8 cellular contexts compared by ENCODE assay signal in genomic region chr2:32009479-32010256, GRCh38. TPM values are rescaled to one million over a fixed set of nuclear protein-coding genes. Genes with fewer than 3 reads are reported as not detected.
A peak's percentile ranks its signal among the peaks of the same experiment; 100 is the strongest.
DNase-seq lines count a peak whose midpoint lies in the region; ATAC-seq and TF ChIP-seq lines count a peak whose summit lies in the region.

No MANE protein-coding gene starts in this region.

- TF ChIP-seq CTCF in glutamatergic neuron (IDR thresholded peaks at IDR 0.05; ENCODE audit: partially characterized antibody, unreplicated experiment) (no peak), osteocyte (IDR thresholded peaks at IDR 0.05) (no peak), uterus (IDR thresholded peaks at IDR 0.05) (no peak)

- peak overlapping the region; percentile 56 to 82 for H3K4me3 ChIP-seq in uterus

- H3K27ac ChIP-seq in uterus: peak overlapping the region; percentile 75 to 96

- no peaks in the 10 kb centered on the region for H3K36me3 ChIP-seq in uterus

- peaks cover 53% of the 10 kb centered on the region for H3K4me1 Mint-ChIP-seq in activated naive CD4-positive, alpha-beta T cell treated with anti-CD3 and anti-CD28 coated beads for 36 hours (ENCODE audit: low read depth)
- peaks cover 3% of the 10 kb centered on the region for H3K4me1 Mint-ChIP-seq in glutamatergic neuron (ENCODE audit: low read depth, unreplicated experiment)
- H3K4me1 Mint-ChIP-seq in osteocyte (ENCODE audit: unreplicated experiment): peaks cover 41% of the 10 kb centered on the region

- H3K4me1 ChIP-seq in uterus: peaks cover 5 to 16% of the 10 kb centered on the region in 2 donors

- TF ChIP-seq POLR2A in uterus (IDR thresholded peaks at IDR 0.05): no peak

- intact Hi-C loops in activated naive CD4-positive, alpha-beta T cell treated with anti-CD3 and anti-CD28 coated beads for 36 hours (cut with micrococcal nuclease): loop anchor here (1.0 to 2.0 kb wide), 4 partner anchors 12 to 347 kb away; partner anchors contain the start of genes BIRC6 and YIPF4
- intact Hi-C loops in uterus (cut with DNase I; ENCODE audit: low total_unique reads): no loop called here

- ATAC-seq in HG02943 (IDR thresholded peaks at IDR 0.05; ENCODE audit: low read depth, unreplicated experiment): peak; percentile 12

- DNase-seq in SIG-M5 treated with dmso at 0.1 percent for 504 hours (lab: John Stamatoyannopoulos, UW; ENCODE audit: unreplicated experiment) (peak; percentile 44), SIG-M5 (lab: John Stamatoyannopoulos, UW) (no peak), RPMI8226 (peak; percentile 46), glutamatergic neuron (peak; percentile 67), osteocyte (ENCODE audit: extremely low spot score, unreplicated experiment) (peak; percentile 85), uterus (peak; percentile 20 to 27)
- DNase-seq in activated naive CD4-positive, alpha-beta T cell treated with anti-CD3 and anti-CD28 coated beads for 36 hours: peak; percentile 53

- H3K9me3 ChIP-seq in uterus: no peaks in the 10 kb centered on the region

- CTCF ChIA-PET in activated naive CD4-positive, alpha-beta T cell treated with anti-CD3 and anti-CD28 coated beads for 36 hours (lab: Charles Lee): interaction anchor here (0.8 kb wide), 1 partner anchor 11 kb away, joined by 3 read pairs; no protein-coding TSS in a partner anchor

- H3K27ac Mint-ChIP-seq in activated naive CD4-positive, alpha-beta T cell treated with anti-CD3 and anti-CD28 coated beads for 36 hours: peak overlapping the region; percentile 85
- H3K27ac Mint-ChIP-seq in glutamatergic neuron (ENCODE audit: unreplicated experiment) (peak overlapping the region; percentile 94), osteocyte (ENCODE audit: unreplicated experiment) (peak overlapping the region; percentile 89)

- no peaks in the 10 kb centered on the region for H3K27me3 ChIP-seq in uterus

- H3K4me3 Mint-ChIP-seq in activated naive CD4-positive, alpha-beta T cell treated with anti-CD3 and anti-CD28 coated beads for 36 hours: peak overlapping the region; percentile 94
- H3K4me3 Mint-ChIP-seq in glutamatergic neuron (ENCODE audit: unreplicated experiment): peak overlapping the region; percentile 87
- peak overlapping the region; percentile 95 for H3K4me3 Mint-ChIP-seq in osteocyte (ENCODE audit: unreplicated experiment)

- no peaks in the 10 kb centered on the region for H3K9me3 Mint-ChIP-seq in activated naive CD4-positive, alpha-beta T cell treated with anti-CD3 and anti-CD28 coated beads for 36 hours
- H3K9me3 Mint-ChIP-seq in glutamatergic neuron (ENCODE audit: unreplicated experiment): peaks cover 10% of the 10 kb centered on the region
- no peaks in the 10 kb centered on the region for H3K9me3 Mint-ChIP-seq in osteocyte (ENCODE audit: unreplicated experiment)

- peaks cover 8% of the 10 kb centered on the region for H3K36me3 Mint-ChIP-seq in activated naive CD4-positive, alpha-beta T cell treated with anti-CD3 and anti-CD28 coated beads for 36 hours (ENCODE audit: low read depth)
- no peaks in the 10 kb centered on the region for H3K36me3 Mint-ChIP-seq in glutamatergic neuron (ENCODE audit: unreplicated experiment)
- peaks cover 4% of the 10 kb centered on the region for H3K36me3 Mint-ChIP-seq in osteocyte (ENCODE audit: unreplicated experiment)

- H3K27me3 Mint-ChIP-seq in activated naive CD4-positive, alpha-beta T cell treated with anti-CD3 and anti-CD28 coated beads for 36 hours (ENCODE audit: low read depth): no peaks in the 10 kb centered on the region
- H3K27me3 Mint-ChIP-seq in glutamatergic neuron (ENCODE audit: unreplicated experiment) (peaks cover 8% of the 10 kb centered on the region), osteocyte (ENCODE audit: unreplicated experiment) (no peaks in the 10 kb centered on the region)

RNA-seq across cellular contexts. Expression of gene MEMO1, which starts 1.1 kb away (rescaled TPM):
- total RNA-seq in activated naive CD4-positive, alpha-beta T cell treated with anti-CD3 and anti-CD28 coated beads for 36 hours: 10 to 100 TPM; 39.5 to 42.0 TPM
- total RNA-seq in glutamatergic neuron (ENCODE audit: unreplicated experiment): 48.8 TPM
- total RNA-seq in osteocyte: 44.3 and 48.1 TPM in 2 replicates
- 10 to 100 TPM in 3 of 4 donors, 1 to 10 TPM in 1; 7.9 to 51.1 (median 23.3) TPM for total RNA-seq in uterus

RNA-seq across cellular contexts. Expression of gene DPY30, which starts 29.9 kb away (rescaled TPM):
- 10 to 100 TPM; 80.1 to 88.5 TPM for total RNA-seq in activated naive CD4-positive, alpha-beta T cell treated with anti-CD3 and anti-CD28 coated beads for 36 hours
- total RNA-seq in glutamatergic neuron (ENCODE audit: unreplicated experiment) (67.5 TPM), osteocyte (54.1 and 56.4 TPM in 2 replicates), uterus (100 to 1,000 TPM in 1 of 4 donors, 10 to 100 TPM in 3; 37.1 to 165 (median 43.4) TPM)

RNA-seq across cellular contexts. Expression of gene SPAST, which starts 53.7 kb away (rescaled TPM):
- 10 to 100 TPM; 12.0 to 12.8 TPM for total RNA-seq in activated naive CD4-positive, alpha-beta T cell treated with anti-CD3 and anti-CD28 coated beads for 36 hours
- total RNA-seq in glutamatergic neuron (ENCODE audit: unreplicated experiment) (44.5 TPM), osteocyte (25.6 and 26.4 TPM in 2 replicates), uterus (10 to 100 TPM; 10.8 to 58.1 (median 21.4) TPM)
